ENCODE assay signal across 20 cellular contexts in genomic region chr3:147370316-147370715, GRCh38. TPM values are rescaled to one million over a fixed set of nuclear protein-coding genes. Genes with fewer than 3 reads are reported as not detected.
DNase-seq lines count a peak whose midpoint lies in the region; ATAC-seq, FAIRE-seq and TF ChIP-seq lines count a peak whose summit lies in the region.
"Had no signal": no experiment of that assay in that cellular context is flagged by ENCODE, and none has a peak within 500 bp of the region (broad histone marks: within the 10 kb centered on the region; RNA-seq: fewer than 3 reads in every experiment).

No MANE protein-coding gene starts in this region.

- H2AFZ ChIP-seq in astrocyte (ENCODE audit: low read depth, low read length): peak overlapping the region; percentile 65

- no peaks in the 10 kb centered on the region for H3K9me3 ChIP-seq in astrocyte (ENCODE audit: insufficient read depth, low read depth, low read length)
- H3K9me3 ChIP-seq in gastroesophageal sphincter: no peaks in the 10 kb centered on the region

- H3K36me3 Mint-ChIP-seq in astrocyte (ENCODE audit: low read depth, unreplicated experiment) (no peaks in the 10 kb centered on the region), neural crest cell (ENCODE audit: low read depth) (peaks cover 6% of the 10 kb centered on the region), type B pancreatic cell (no peaks in the 10 kb centered on the region)
- H3K36me3 Mint-ChIP-seq: CD8-positive, alpha-beta memory T cell had no signal

- H3K4me2 ChIP-seq in astrocyte (ENCODE audit: low read length): peak overlapping the region; percentile 81

- no peaks in the 10 kb centered on the region for H4K20me1 ChIP-seq in astrocyte (ENCODE audit: insufficient read depth, low read length)

- TF ChIP-seq CTCF in astrocyte (IDR thresholded peaks at IDR 0.05; ENCODE audit: insufficient read depth, low read depth, low read length) (no peak), choroid plexus epithelial cell (conservative IDR thresholded peaks at IDR 0.05; ENCODE audit: low read depth, low read length) (no peak), neural crest cell (conservative IDR thresholded peaks at IDR 0.05) (no peak), type B pancreatic cell (conservative IDR thresholded peaks at IDR 0.05) (no peak), gastroesophageal sphincter (IDR thresholded peaks at IDR 0.05) (no peak)

- H3K4me1 Mint-ChIP-seq in astrocyte (ENCODE audit: low read depth, unreplicated experiment) (no peaks in the 10 kb centered on the region), neural crest cell (peaks cover 20% of the 10 kb centered on the region), type B pancreatic cell (ENCODE audit: unreplicated experiment) (peaks cover 12% of the 10 kb centered on the region)
- H3K4me1 Mint-ChIP-seq: CD8-positive, alpha-beta memory T cell had no signal

- H3K9me3 Mint-ChIP-seq in astrocyte (ENCODE audit: unreplicated experiment) (peaks cover 14% of the 10 kb centered on the region), neural crest cell (peaks cover 4% of the 10 kb centered on the region), type B pancreatic cell (peaks cover 4% of the 10 kb centered on the region)

- H3K27ac Mint-ChIP-seq in astrocyte (ENCODE audit: unreplicated experiment): no peak overlapping the region
- H3K27ac Mint-ChIP-seq in neural crest cell (ENCODE audit: unreplicated experiment): no peak overlapping the region
- peak overlapping the region; percentile 17 for H3K27ac Mint-ChIP-seq in type B pancreatic cell
- H3K27ac Mint-ChIP-seq: CD8-positive, alpha-beta memory T cell had no signal

- H3K4me1 ChIP-seq in astrocyte (ENCODE audit: insufficient read depth, low read length) (no peaks in the 10 kb centered on the region), gastroesophageal sphincter (peaks cover 0 to 3% (median 0%) of the 10 kb centered on the region in 3 donors)

- FAIRE-seq in astrocyte (lab: Jason Lieb, UNC): no peak
- FAIRE-seq: G401.6, K562 had no signal

- H3K27me3 Mint-ChIP-seq in astrocyte (ENCODE audit: low read depth, unreplicated experiment) (peaks cover 91% of the 10 kb centered on the region), neural crest cell (ENCODE audit: low read depth) (peaks cover 99% of the 10 kb centered on the region), type B pancreatic cell (peaks cover 96% of the 10 kb centered on the region)

- peaks cover 76% of the 10 kb centered on the region for H3K27me3 ChIP-seq in astrocyte (ENCODE audit: insufficient read depth, low read length)
- H3K27me3 ChIP-seq in gastroesophageal sphincter: peaks cover 100% of the 10 kb centered on the region

- peak overlapping the region; percentile 61 for H3K4me3 ChIP-seq in astrocyte (ENCODE audit: insufficient read depth, low read depth, low read length)
- H3K4me3 ChIP-seq in choroid plexus epithelial cell (ENCODE audit: low read depth, low read length): peak overlapping the region; percentile 55
- no peak overlapping the region for H3K4me3 ChIP-seq in gastroesophageal sphincter
- H3K4me3 ChIP-seq: K562 had no signal

- DNase-seq in astrocyte (ENCODE audit: low read depth) (no peak), choroid plexus epithelial cell (ENCODE audit: low read depth) (no peak), neural crest cell (ENCODE audit: low read depth, low spot score) (no peak), type B pancreatic cell (ENCODE audit: extremely low spot score, unreplicated experiment) (no peak)
- DNase-seq in activated CD4-positive, CD25-positive, alpha-beta regulatory T cell (lab: John Stamatoyannopoulos, UW): no peak
- DNase-seq: ACHN; CD8-positive, alpha-beta memory T cell; DMS79; GOT3; NCI-H1417; NCI-H187; NCI-H2227 treated with DMSO at 0.1 percent for 48 hours; NCI-H510A treated with DMSO at 0.1 percent for 48 hours; NCI-H774; OCI-M1; Right ventricle myocardium superior had no signal

- H3K9ac ChIP-seq in astrocyte (ENCODE audit: low read length): peak overlapping the region; percentile 59

- H3K36me3 ChIP-seq in astrocyte (ENCODE audit: insufficient read depth, low read length): no peaks in the 10 kb centered on the region
- no peaks in the 10 kb centered on the region for H3K36me3 ChIP-seq in gastroesophageal sphincter

- 8 to 10% methylated on average over 14 to 16 of the region's 16 CpGs for WGBS in gastroesophageal sphincter (ENCODE audit: low coverage in 1 of 2), 2 donors

- H3K4me3 Mint-ChIP-seq in astrocyte (ENCODE audit: unreplicated experiment): no peak overlapping the region
- peak overlapping the region; percentile 21 for H3K4me3 Mint-ChIP-seq in neural crest cell
- peak overlapping the region; percentile 84 for H3K4me3 Mint-ChIP-seq in type B pancreatic cell
- H3K4me3 Mint-ChIP-seq: CD8-positive, alpha-beta memory T cell had no signal

- ATAC-seq in gastroesophageal sphincter (no peak), GM19397 (IDR thresholded peaks at IDR 0.05; ENCODE audit: unreplicated experiment) (no peak)
- ATAC-seq: K562 had no signal

- no peak overlapping the region for H3K27ac ChIP-seq in astrocyte (ENCODE audit: low read depth, low read length)
- no peak overlapping the region for H3K27ac ChIP-seq in gastroesophageal sphincter

- TF ChIP-seq POLR2A in gastroesophageal sphincter (IDR thresholded peaks at IDR 0.05): no peak

- no peak for TF ChIP-seq EP300 in gastroesophageal sphincter (IDR thresholded peaks at IDR 0.05)

- H3K79me2 ChIP-seq in astrocyte (ENCODE audit: insufficient read depth, low read length): no peaks in the 10 kb centered on the region

RNA-seq across cellular contexts. Expression of gene ZIC4, which starts 36.0 kb away (rescaled TPM):
- total RNA-seq in astrocyte: not detected in 2 replicates
- total RNA-seq in neural crest cell: 4.5 and 6.1 TPM in 2 replicates
- total RNA-seq in type B pancreatic cell (ENCODE audit: low replicate concordance): 40.2 TPM in 1 of 2 replicates, not detected in the other
- under 1 TPM in 1 of 4 donors, not detected in 3; 0.13 TPM for total RNA-seq in gastroesophageal sphincter
- total RNA-seq: CD8-positive, alpha-beta memory T cell; K562; Right ventricle myocardium superior had no signal

RNA-seq across cellular contexts. Expression of gene ZIC1, which starts 38.8 kb away (rescaled TPM):
- total RNA-seq in astrocyte: 0.19 and 0.30 TPM in 2 replicates
- 54.3 and 64.5 TPM in 2 replicates for total RNA-seq in neural crest cell
- total RNA-seq in type B pancreatic cell (ENCODE audit: low replicate concordance): 184 TPM in 1 of 2 replicates, not detected in the other
- under 1 TPM in 2 of 4 donors, not detected in 2; 0.08 to 0.27 TPM for total RNA-seq in gastroesophageal sphincter
- total RNA-seq: CD8-positive, alpha-beta memory T cell; Right ventricle myocardium superior had no signal

Comparison
In these comparisons a context has a peak if more than half of its experiments do, and no peak if none do; other contexts are left out.
1. H3K4me3 ChIP-seq: peak in astrocyte (single experiment) and choroid plexus epithelial cell (single experiment); none in gastroesophageal sphincter (0 of 2).